In the genomic region with DNA sequence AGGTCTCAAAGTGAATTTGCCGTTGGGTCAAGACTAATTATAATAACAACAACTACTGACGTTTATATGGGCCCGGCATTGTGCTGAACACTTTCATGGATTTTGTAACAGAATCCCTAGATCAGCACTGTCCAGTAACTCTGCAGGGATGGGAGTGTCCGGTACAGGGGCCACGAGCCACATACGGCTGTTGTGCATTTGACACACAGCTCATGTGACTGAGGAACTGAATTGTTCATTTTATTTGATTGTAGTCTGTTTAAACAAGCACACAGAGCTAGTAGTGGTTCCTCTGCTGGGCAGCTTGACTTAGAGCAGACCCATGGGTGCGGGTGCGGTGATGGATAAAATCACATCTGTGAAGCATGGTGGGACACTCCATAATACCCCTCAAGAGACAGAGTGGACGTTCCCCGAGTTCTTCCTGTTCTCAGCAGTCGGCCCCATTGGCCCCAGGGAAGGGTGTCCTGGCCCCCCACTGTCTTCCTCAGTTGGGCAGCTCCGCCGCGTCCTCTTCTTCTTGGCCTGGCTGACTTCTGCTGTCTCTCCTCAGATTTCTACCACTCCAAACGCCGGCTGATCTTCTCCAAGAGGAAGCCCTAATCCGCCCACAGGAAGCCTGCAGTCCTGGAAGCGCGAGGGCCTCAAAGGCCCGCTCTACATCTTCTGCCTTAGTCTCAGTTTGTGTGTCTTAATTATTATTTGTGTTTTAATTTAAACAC, we compare ENCODE assay signal across 22 cellular contexts. TPM values are rescaled to one million over a fixed set of nuclear protein-coding genes. Genes with fewer than 3 reads are reported as not detected.
DNase-seq lines count a peak whose midpoint lies in the region; ATAC-seq and TF ChIP-seq lines count a peak whose summit lies in the region.
"Had no signal": no experiment of that assay in that cellular context is flagged by ENCODE, and none has a peak within 500 bp of the region (broad histone marks: within the 10 kb centered on the region; RNA-seq: fewer than 3 reads in every experiment).

No MANE protein-coding gene starts in this region.

- 81% methylated on average over 18 of the region's 20 CpGs for WGBS in esophagus muscularis mucosa

- H3K36me3 ChIP-seq in esophagus muscularis mucosa, result peaks cover 41 to 61% (median 53%) of the 10 kb centered on the region in 4 donors

- H3K4me3 Mint-ChIP-seq in activated CD4-positive, alpha-beta T cell treated with anti-CD3 and anti-CD28 coated beads, Interleukin-2, amount 10 ng/mL, durations not matched to agents 24 days and 14 days, result no peak overlapping the region
- H3K4me3 Mint-ChIP-seq in activated CD4-positive, alpha-beta T cell treated with anti-CD3 and anti-CD28 coated beads, Interleukin-2, amount 10 ng/mL, durations not matched to agents 7 days and 5 days, result no peak overlapping the region
- H3K4me3 Mint-ChIP-seq in IgD-negative memory B cell, result peak overlapping the region in 2 of 4 donors; percentile 32 to 55
- H3K4me3 Mint-ChIP-seq in stimulated activated memory B cell treated with anti-CD40 and anti-IgM and Interleukin-4, amounts not matched to agents 10 μg/mL and 1 μg/mL and 100 μg/mL, for 72 hours, result no peak overlapping the region
- H3K4me3 Mint-ChIP-seq: activated CD8-positive, alpha-beta T cell treated with anti-CD3 and anti-CD28 coated beads, Interleukin-2, amount 10 ng/mL, durations not matched to agents 7 days and 5 days; activated naive CD8-positive, alpha-beta T cell treated with anti-CD3 and anti-CD28 coated beads, Interleukin-2, amount 10 ng/mL, durations not matched to agents 7 days and 5 days had no signal

- no peak overlapping the region for H3K4me3 ChIP-seq in esophagus muscularis mucosa
- H3K4me3 ChIP-seq: skin epidermis, testis had no signal

- H3K4me1 ChIP-seq in esophagus muscularis mucosa, result peaks cover 31 to 52% (median 45%) of the 10 kb centered on the region in 4 donors

- intact Hi-C loops in activated CD4-positive, alpha-beta T cell treated with anti-CD3 and anti-CD28 coated beads, Interleukin-2, amount 10 ng/mL, durations not matched to agents 24 days and 14 days (cut with micrococcal nuclease), result no loop called here
- intact Hi-C loops in esophagus muscularis mucosa (cut with DNase I), result loop anchor here (5.0 kb wide), 1 partner anchor 72 kb away; no protein-coding TSS in a partner anchor

- TF ChIP-seq POLR2A in esophagus muscularis mucosa (IDR thresholded peaks at IDR 0.05; ENCODE audit: low read depth), result no peak

- H3K27ac ChIP-seq in esophagus muscularis mucosa (replicated peaks in 1 of 4), result peak overlapping the region in 3 of 4 donors; percentile 1 to 26 (median 12)
- H3K27ac ChIP-seq: brain microvascular endothelial cell, testis had no signal

- H3K27ac Mint-ChIP-seq in activated CD4-positive, alpha-beta T cell treated with anti-CD3 and anti-CD28 coated beads, Interleukin-2, amount 10 ng/mL, durations not matched to agents 24 days and 14 days, result peak overlapping the region; percentile 41
- no peak overlapping the region for H3K27ac Mint-ChIP-seq in activated CD4-positive, alpha-beta T cell treated with anti-CD3 and anti-CD28 coated beads, Interleukin-2, amount 10 ng/mL, durations not matched to agents 7 days and 5 days
- H3K27ac Mint-ChIP-seq in IgD-negative memory B cell, result peak overlapping the region; percentile 68 to 87 (median 85)
- peak overlapping the region; percentile 100 for H3K27ac Mint-ChIP-seq in stimulated activated memory B cell treated with anti-CD40 and anti-IgM and Interleukin-4, amounts not matched to agents 10 μg/mL and 1 μg/mL and 100 μg/mL, for 72 hours
- H3K27ac Mint-ChIP-seq: activated CD8-positive, alpha-beta T cell treated with anti-CD3 and anti-CD28 coated beads, Interleukin-2, amount 10 ng/mL, durations not matched to agents 7 days and 5 days; activated naive CD8-positive, alpha-beta T cell treated with anti-CD3 and anti-CD28 coated beads, Interleukin-2, amount 10 ng/mL, durations not matched to agents 7 days and 5 days had no signal

- no peak for TF ChIP-seq CTCF in esophagus muscularis mucosa (IDR thresholded peaks at IDR 0.05)

- H3K4me1 Mint-ChIP-seq in activated CD4-positive, alpha-beta T cell treated with anti-CD3 and anti-CD28 coated beads, Interleukin-2, amount 10 ng/mL, durations not matched to agents 24 days and 14 days, result peaks cover 42% of the 10 kb centered on the region
- peaks cover 36% of the 10 kb centered on the region for H3K4me1 Mint-ChIP-seq in activated CD4-positive, alpha-beta T cell treated with anti-CD3 and anti-CD28 coated beads, Interleukin-2, amount 10 ng/mL, durations not matched to agents 7 days and 5 days
- peaks cover 47 to 53% (median 48%) of the 10 kb centered on the region in 3 donors for H3K4me1 Mint-ChIP-seq in IgD-negative memory B cell
- peaks cover 74% of the 10 kb centered on the region for H3K4me1 Mint-ChIP-seq in stimulated activated memory B cell treated with anti-CD40 and anti-IgM and Interleukin-4, amounts not matched to agents 10 μg/mL and 1 μg/mL and 100 μg/mL, for 72 hours

- no peaks in the 10 kb centered on the region for H3K27me3 ChIP-seq in esophagus muscularis mucosa
- H3K27me3 ChIP-seq: brain microvascular endothelial cell, testis had no signal

- no peaks in the 10 kb centered on the region for H3K9me3 ChIP-seq in esophagus muscularis mucosa
- H3K9me3 ChIP-seq: testis had no signal

- CTCF ChIA-PET in activated CD4-positive, alpha-beta T cell treated with anti-CD3 and anti-CD28 coated beads, Interleukin-2, amount 10 ng/mL, durations not matched to agents 7 days and 5 days (lab: Charles Lee), result interaction anchor here (0.7 to 1.4 kb wide), 3 partner anchors 35 to 70 kb away, joined by 3 to 4 read pairs (median 3); no protein-coding TSS in a partner anchor

- H3K27me3 Mint-ChIP-seq in activated CD4-positive, alpha-beta T cell treated with anti-CD3 and anti-CD28 coated beads, Interleukin-2, amount 10 ng/mL, durations not matched to agents 24 days and 14 days, result no peaks in the 10 kb centered on the region
- H3K27me3 Mint-ChIP-seq in activated CD4-positive, alpha-beta T cell treated with anti-CD3 and anti-CD28 coated beads, Interleukin-2, amount 10 ng/mL, durations not matched to agents 7 days and 5 days, result no peaks in the 10 kb centered on the region
- no peaks in the 10 kb centered on the region for H3K27me3 Mint-ChIP-seq in IgD-negative memory B cell
- H3K27me3 Mint-ChIP-seq in stimulated activated memory B cell treated with anti-CD40 and anti-IgM and Interleukin-4, amounts not matched to agents 10 μg/mL and 1 μg/mL and 100 μg/mL, for 72 hours, result no peaks in the 10 kb centered on the region
- H3K27me3 Mint-ChIP-seq: activated naive CD8-positive, alpha-beta T cell treated with anti-CD3 and anti-CD28 coated beads, Interleukin-2, amount 10 ng/mL, durations not matched to agents 7 days and 5 days had no signal

- TF ChIP-seq EP300 in esophagus muscularis mucosa (IDR thresholded peaks at IDR 0.05), result no peak

- ATAC-seq in stimulated activated memory B cell treated with anti-CD40 and anti-IgM and Interleukin-4, amounts not matched to agents 10 μg/mL and 1 μg/mL and 100 μg/mL, for 72 hours, result no peak
- ATAC-seq: activated CD8-positive, alpha-beta T cell treated with anti-CD3 and anti-CD28 coated beads, Interleukin-2, amount 10 ng/mL, durations not matched to agents 7 days and 5 days; left lobe of liver had no signal

- no peaks in the 10 kb centered on the region for H3K9me3 Mint-ChIP-seq in activated CD4-positive, alpha-beta T cell treated with anti-CD3 and anti-CD28 coated beads, Interleukin-2, amount 10 ng/mL, durations not matched to agents 24 days and 14 days
- H3K9me3 Mint-ChIP-seq in activated CD4-positive, alpha-beta T cell treated with anti-CD3 and anti-CD28 coated beads, Interleukin-2, amount 10 ng/mL, durations not matched to agents 7 days and 5 days, result no peaks in the 10 kb centered on the region
- H3K9me3 Mint-ChIP-seq in IgD-negative memory B cell, result no peaks in the 10 kb centered on the region
- no peaks in the 10 kb centered on the region for H3K9me3 Mint-ChIP-seq in stimulated activated memory B cell treated with anti-CD40 and anti-IgM and Interleukin-4, amounts not matched to agents 10 μg/mL and 1 μg/mL and 100 μg/mL, for 72 hours
- H3K9me3 Mint-ChIP-seq: activated naive CD8-positive, alpha-beta T cell treated with anti-CD3 and anti-CD28 coated beads, Interleukin-2, amount 10 ng/mL, durations not matched to agents 7 days and 5 days had no signal

- DNase-seq in activated CD4-positive, alpha-beta T cell treated with anti-CD3 and anti-CD28 coated beads, Interleukin-2, amount 10 ng/mL, durations not matched to agents 24 days and 14 days, result no peak
- DNase-seq in activated CD4-positive, alpha-beta T cell treated with anti-CD3 and anti-CD28 coated beads, Interleukin-2, amount 10 ng/mL, durations not matched to agents 7 days and 5 days, result no peak
- DNase-seq in esophagus muscularis mucosa (ENCODE audit: extremely low spot score), result no peak
- DNase-seq in T-helper 2 cell, result no peak
- no peak for DNase-seq in NCI-H1930 (lab: John Stamatoyannopoulos, UW)
- no peak for DNase-seq in cerebellar nuclear complex (lab: John Stamatoyannopoulos, UW)
- DNase-seq: 8988T; activated CD8-positive, alpha-beta T cell treated with anti-CD3 and anti-CD28 coated beads, Interleukin-2, amount 10 ng/mL, durations not matched to agents 7 days and 5 days; activated naive CD8-positive, alpha-beta T cell treated with anti-CD3 and anti-CD28 coated beads, Interleukin-2, amount 10 ng/mL, durations not matched to agents 7 days and 5 days; brain microvascular endothelial cell; dermis blood vessel endothelial cell; DMS153; GF-D8; GOT3; NCI-H1694; NCI-H345; stimulated activated CD8-positive, alpha-beta memory T cell treated with anti-CD3 and anti-CD28 coated beads, Interleukin-4, amount 100 ng/mL, for 48 hours; testis had no signal

- H3K36me3 Mint-ChIP-seq in activated CD4-positive, alpha-beta T cell treated with anti-CD3 and anti-CD28 coated beads, Interleukin-2, amount 10 ng/mL, durations not matched to agents 24 days and 14 days (ENCODE audit: low read depth), result peaks cover 50% of the 10 kb centered on the region
- H3K36me3 Mint-ChIP-seq in activated CD4-positive, alpha-beta T cell treated with anti-CD3 and anti-CD28 coated beads, Interleukin-2, amount 10 ng/mL, durations not matched to agents 7 days and 5 days (ENCODE audit: low read depth), result peaks cover 46% of the 10 kb centered on the region
- H3K36me3 Mint-ChIP-seq in IgD-negative memory B cell, result peaks cover 1% of the 10 kb centered on the region
- H3K36me3 Mint-ChIP-seq in stimulated activated memory B cell treated with anti-CD40 and anti-IgM and Interleukin-4, amounts not matched to agents 10 μg/mL and 1 μg/mL and 100 μg/mL, for 72 hours, result peaks cover 53% of the 10 kb centered on the region

- POLR2A ChIA-PET in activated CD4-positive, alpha-beta T cell treated with anti-CD3 and anti-CD28 coated beads, Interleukin-2, amount 10 ng/mL, durations not matched to agents 7 days and 5 days (lab: Charles Lee), result no interaction called here

RNA-seq across cellular contexts. Expression of gene CDKN1A, which starts 6.8 kb away (rescaled TPM):
- total RNA-seq in activated CD4-positive, alpha-beta T cell treated with anti-CD3 and anti-CD28 coated beads, Interleukin-2, amount 10 ng/mL, durations not matched to agents 24 days and 14 days, result 77.8 and 82.7 TPM in 2 replicates
- 10 to 100 TPM; 36.7 to 39.5 TPM for total RNA-seq in activated CD4-positive, alpha-beta T cell treated with anti-CD3 and anti-CD28 coated beads, Interleukin-2, amount 10 ng/mL, durations not matched to agents 7 days and 5 days
- polyA plus RNA-seq in IgD-negative memory B cell, result 81.1 TPM
- 100 to 1,000 TPM in 2 of 4 donors, 10 to 100 TPM in 2; 47.3 to 613 (median 93.3) TPM for total RNA-seq in esophagus muscularis mucosa

RNA-seq across cellular contexts. Expression of gene RAB44, which starts 12.3 kb away (rescaled TPM):
- 0.07 TPM in 1 of 2 replicates, not detected in the other for total RNA-seq in activated CD4-positive, alpha-beta T cell treated with anti-CD3 and anti-CD28 coated beads, Interleukin-2, amount 10 ng/mL, durations not matched to agents 24 days and 14 days
- total RNA-seq in activated CD4-positive, alpha-beta T cell treated with anti-CD3 and anti-CD28 coated beads, Interleukin-2, amount 10 ng/mL, durations not matched to agents 7 days and 5 days, result under 1 TPM; 0.08 to 0.15 TPM
- not detected for polyA plus RNA-seq in IgD-negative memory B cell
- total RNA-seq in esophagus muscularis mucosa, result 1 to 10 TPM in 2 of 4 donors, under 1 TPM in 2; 0.19 to 1.5 (median 0.94) TPM
- total RNA-seq: activated CD8-positive, alpha-beta T cell treated with anti-CD3 and anti-CD28 coated beads, Interleukin-2, amount 10 ng/mL, durations not matched to agents 7 days and 5 days; activated naive CD8-positive, alpha-beta T cell treated with anti-CD3 and anti-CD28 coated beads, Interleukin-2, amount 10 ng/mL, durations not matched to agents 7 days and 5 days had no signal
